ENCODE assay signal across 17 cellular contexts in the genomic region with DNA sequence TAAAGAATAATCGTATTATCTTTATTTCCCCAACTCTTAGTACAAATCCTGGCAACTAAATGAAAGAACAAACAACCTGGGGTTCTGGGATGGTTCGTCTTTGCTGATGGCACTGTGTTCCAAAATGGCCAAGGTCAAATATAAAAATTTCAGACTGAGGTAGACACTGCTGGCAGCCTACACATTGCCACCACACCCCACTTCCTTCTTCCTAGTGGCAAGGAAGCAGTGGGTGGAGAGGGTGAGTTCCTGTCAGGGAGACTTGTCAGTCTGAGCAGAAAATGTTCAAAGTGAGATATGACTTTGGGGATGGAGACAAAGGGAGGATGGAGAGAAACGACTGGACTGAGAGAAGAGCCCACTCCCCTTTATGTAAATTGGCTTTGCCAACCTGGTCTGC.
DNase-seq lines count a peak whose midpoint lies in the region; ATAC-seq and TF ChIP-seq lines count a peak whose summit lies in the region.
"Had no signal": no experiment of that assay in that cellular context is flagged by ENCODE, and none has a peak within 500 bp of the region (broad histone marks: within the 10 kb centered on the region; RNA-seq: fewer than 3 reads in every experiment).

No MANE protein-coding gene starts in this region.

- TF ChIP-seq CTCF in ascending aorta (IDR thresholded peaks at IDR 0.05), result no peak
- TF ChIP-seq CTCF in parathyroid adenoma (IDR thresholded peaks at IDR 0.05), result no peak

- intact Hi-C loops in ascending aorta (cut with DNase I), result no loop called here

- no peaks in the 10 kb centered on the region for H3K79me2 ChIP-seq in parathyroid adenoma

- no peaks in the 10 kb centered on the region for H3K27me3 ChIP-seq in BLaER1
- no peaks in the 10 kb centered on the region for H3K27me3 ChIP-seq in ascending aorta
- no peaks in the 10 kb centered on the region for H3K27me3 ChIP-seq in parathyroid adenoma (ENCODE audit: control insufficient read depth, insufficient read depth, low read length)

- H3K4me1 ChIP-seq in BLaER1 (peaks cover 17% of the 10 kb centered on the region), ascending aorta (peaks cover 14 to 46% of the 10 kb centered on the region in 2 donors), parathyroid adenoma (no peaks in the 10 kb centered on the region)

- H2AFZ ChIP-seq in parathyroid adenoma, result no peak overlapping the region

- H3K4me3 ChIP-seq in BLaER1, result no peak overlapping the region
- H3K4me3 ChIP-seq in Jurkat, Clone E6-1 (ENCODE audit: low read length), result no peak overlapping the region
- no peak overlapping the region for H3K4me3 ChIP-seq in ascending aorta
- no peak overlapping the region for H3K4me3 ChIP-seq in parathyroid adenoma (ENCODE audit: low read depth, low read length)

- H3K4me2 ChIP-seq in BLaER1, result peak overlapping the region; percentile 44
- no peak overlapping the region for H3K4me2 ChIP-seq in parathyroid adenoma (ENCODE audit: low read length)

- H3K9me3 ChIP-seq in BLaER1, result no peaks in the 10 kb centered on the region
- no peaks in the 10 kb centered on the region for H3K9me3 ChIP-seq in ascending aorta
- no peaks in the 10 kb centered on the region for H3K9me3 ChIP-seq in parathyroid adenoma (ENCODE audit: control insufficient read depth, low read length)

- peak; percentile 4 for DNase-seq in Jurkat, Clone E6-1 (ENCODE audit: low read depth, low spot score)
- DNase-seq in ascending aorta (ENCODE audit: low spot score in 2 of 2) (peak in 1 of 2 donors; percentile 56), pons (ENCODE audit: low spot score) (no peak), KG1 (lab: John Stamatoyannopoulos, UW) (no peak)
- DNase-seq: activated gamma-delta T cell; cortex of kidney; DMS53; midbrain; NCI-H1436; NCI-H345; SIG-M5; stimulated activated naive CD4-positive, alpha-beta T cell treated with Interleukin-2 at 50 U/mL for 16 hours; T1000 had no signal

- ATAC-seq in GM19467 (IDR thresholded peaks at IDR 0.05; ENCODE audit: unreplicated experiment) (no peak), GM18519 (IDR thresholded peaks at IDR 0.05; ENCODE audit: low FRiP score, unreplicated experiment) (no peak)

- no peaks in the 10 kb centered on the region for H4K20me1 ChIP-seq in BLaER1

- H3K9ac ChIP-seq in BLaER1 (no peak overlapping the region), parathyroid adenoma (no peak overlapping the region)

- H3K27ac ChIP-seq in BLaER1 (peak overlapping the region; percentile 28), ascending aorta (peak overlapping the region; percentile 34 to 48), parathyroid adenoma (peak overlapping the region; percentile 20)

- H3K36me3 ChIP-seq in BLaER1, result no peaks in the 10 kb centered on the region
- H3K36me3 ChIP-seq in ascending aorta, result peaks cover 52 to 97% of the 10 kb centered on the region in 2 donors
- no peaks in the 10 kb centered on the region for H3K36me3 ChIP-seq in parathyroid adenoma (ENCODE audit: control insufficient read depth, insufficient read depth, low read length)
